1 cellular context compared by ENCODE assay signal in the genomic region with DNA sequence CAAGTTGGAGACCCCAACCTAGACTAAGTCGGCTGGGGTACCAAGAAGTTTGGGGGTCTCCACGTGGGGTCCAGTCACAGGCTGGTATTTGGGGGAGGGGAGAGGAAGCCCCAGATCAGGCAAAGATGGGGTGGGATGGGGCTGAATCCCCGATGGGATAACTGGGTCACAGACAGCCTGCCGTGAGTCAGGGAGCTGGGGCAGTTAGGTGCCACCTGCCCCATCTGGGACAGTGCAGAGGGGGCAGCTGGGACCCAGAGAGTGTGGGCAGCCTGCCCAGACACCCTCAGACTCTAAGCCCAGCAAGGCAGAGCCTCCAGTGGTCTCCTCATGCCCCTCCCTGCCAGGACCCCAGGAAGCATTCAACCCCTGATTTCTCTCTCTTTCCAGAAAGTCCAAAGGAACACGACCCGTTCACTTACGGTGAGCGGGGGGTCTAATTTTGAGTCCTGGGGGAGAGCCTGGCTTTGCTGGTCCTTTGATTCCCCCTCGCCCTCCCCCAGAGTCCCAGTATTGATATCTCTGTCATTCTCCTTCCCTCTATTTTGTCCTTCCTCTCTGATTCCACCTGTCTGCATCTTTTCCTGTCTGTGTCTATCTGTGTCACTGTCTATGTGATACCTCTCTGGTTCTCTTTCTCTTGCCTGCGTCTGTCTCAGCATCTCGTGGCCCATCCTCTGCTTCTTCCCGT.
TF ChIP-seq lines count a peak whose summit lies in the region.

No MANE protein-coding gene starts in this region.

TF ChIP-seq in SK-N-SH, 30 proteins besides CTCF, POLR2A, EP300 and RAD21:
- TF ChIP-seq, protein P1, sequence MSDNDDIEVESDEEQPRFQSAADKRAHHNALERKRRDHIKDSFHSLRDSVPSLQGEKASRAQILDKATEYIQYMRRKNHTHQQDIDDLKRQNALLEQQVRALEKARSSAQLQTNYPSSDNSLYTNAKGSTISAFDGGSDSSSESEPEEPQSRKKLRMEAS (IDR thresholded peaks at IDR 0.05; ENCODE audit: low read depth) = no peak
- no peak for TF ChIP-seq FOXJ3 (CRISPR knock-in tag; IDR thresholded peaks at IDR 0.05)
- no peak for TF ChIP-seq CHD2 (IDR thresholded peaks at IDR 0.05; ENCODE audit: low read length, partially characterized antibody)
